26 cellular contexts compared by ENCODE assay signal in genomic region chrX:40074080-40074958, GRCh38.
"Had no signal": no experiment of that assay in that cellular context is flagged by ENCODE, and none has a peak within 500 bp of the region (broad histone marks: within the 10 kb centered on the region; RNA-seq: fewer than 3 reads in every experiment).

No MANE protein-coding gene starts in this region.

- H3K27me3 ChIP-seq: adrenal gland, SJCRH30 had no signal

- H3K36me3 ChIP-seq: breast epithelium had no signal

- H3K4me1 ChIP-seq: adrenal gland, breast epithelium, SJCRH30 had no signal

- ATAC-seq: activated CD8-positive, alpha-beta T cell treated with anti-CD3 and anti-CD28 coated beads for 36 hours; activated T-cell treated with anti-CD3 and anti-CD28 coated beads, Interleukin-2, amount 50 U/mL, for 72 hours; Panc1 had no signal

- H3K9ac ChIP-seq: KMS-11, SK-N-SH had no signal

- H3K9me3 Mint-ChIP-seq: activated B cell treated with CpG ODN at 0.5 μM for 24 hours; activated CD4-positive, alpha-beta T cell treated with anti-CD3 and anti-CD28 coated beads, Interleukin-2, amount 10 ng/mL, durations not matched to agents 7 days and 5 days; activated CD8-positive, alpha-beta T cell treated with anti-CD3 and anti-CD28 coated beads for 36 hours; activated naive CD8-positive, alpha-beta T cell treated with anti-CD3 and anti-CD28 coated beads, Interleukin-2, amount 10 ng/mL, durations not matched to agents 7 days and 5 days; activated T-cell treated with anti-CD3 and anti-CD28 coated beads, Interleukin-2, amount 50 U/mL, for 72 hours had no signal

- DNase-seq: activated B cell treated with CpG ODN at 0.5 μM for 24 hours; activated CD4-positive, alpha-beta T cell treated with anti-CD3 and anti-CD28 coated beads, Interleukin-2, amount 10 ng/mL, durations not matched to agents 7 days and 5 days; activated CD8-positive, alpha-beta memory T cell treated with anti-CD3 and anti-CD28 coated beads, Interleukin-2, amount 50 U/mL, for 4 hours; activated CD8-positive, alpha-beta T cell treated with anti-CD3 and anti-CD28 coated beads for 36 hours; activated naive CD4-positive, alpha-beta T cell treated with anti-CD3 and anti-CD28 coated beads, Interleukin-2, amount 50 U/mL, for 16 hours; activated naive CD8-positive, alpha-beta T cell treated with anti-CD3 and anti-CD28 coated beads, Interleukin-2, amount 10 ng/mL, durations not matched to agents 7 days and 5 days; activated T-cell treated with anti-CD3 and anti-CD28 coated beads, Interleukin-2, amount 50 U/mL, for 72 hours; adrenal gland; anterior cingulate cortex; NCI-H1105; NCI-H1436; NCI-H1694 treated with DMSO at 0.1 percent for 48 hours; NCI-H2029 treated with DMSO at 0.1 percent for 48 hours; NCI-H345; NCI-H510A; NCI-H526 treated with DMSO at 0.1 percent for 48 hours; NCI-H82; Right ventricle myocardium superior; SJCRH30; SK-N-SH; T-helper 1 cell; T-helper 9 cell had no signal

- H3K27me3 Mint-ChIP-seq: activated B cell treated with CpG ODN at 0.5 μM for 24 hours; activated CD4-positive, alpha-beta T cell treated with anti-CD3 and anti-CD28 coated beads, Interleukin-2, amount 10 ng/mL, durations not matched to agents 7 days and 5 days; activated CD8-positive, alpha-beta T cell treated with anti-CD3 and anti-CD28 coated beads for 36 hours; activated naive CD8-positive, alpha-beta T cell treated with anti-CD3 and anti-CD28 coated beads, Interleukin-2, amount 10 ng/mL, durations not matched to agents 7 days and 5 days had no signal

- H3K4me3 ChIP-seq: adrenal gland, breast epithelium, SJCRH30 had no signal

- H3K27ac ChIP-seq: adrenal gland, breast epithelium, KMS-11, RWPE1, SJCRH30 had no signal

- H3K27ac Mint-ChIP-seq: activated B cell treated with CpG ODN at 0.5 μM for 24 hours; activated CD4-positive, alpha-beta T cell treated with anti-CD3 and anti-CD28 coated beads, Interleukin-2, amount 10 ng/mL, durations not matched to agents 7 days and 5 days; activated CD8-positive, alpha-beta T cell treated with anti-CD3 and anti-CD28 coated beads for 36 hours; activated naive CD8-positive, alpha-beta T cell treated with anti-CD3 and anti-CD28 coated beads, Interleukin-2, amount 10 ng/mL, durations not matched to agents 7 days and 5 days; activated T-cell treated with anti-CD3 and anti-CD28 coated beads, Interleukin-2, amount 50 U/mL, for 72 hours had no signal

- H3K9me3 ChIP-seq: adrenal gland, breast epithelium, SJCRH30, SK-N-SH had no signal

- H3K4me3 Mint-ChIP-seq: activated B cell treated with CpG ODN at 0.5 μM for 24 hours; activated CD4-positive, alpha-beta T cell treated with anti-CD3 and anti-CD28 coated beads, Interleukin-2, amount 10 ng/mL, durations not matched to agents 7 days and 5 days; activated CD8-positive, alpha-beta T cell treated with anti-CD3 and anti-CD28 coated beads for 36 hours; activated naive CD8-positive, alpha-beta T cell treated with anti-CD3 and anti-CD28 coated beads, Interleukin-2, amount 10 ng/mL, durations not matched to agents 7 days and 5 days; activated T-cell treated with anti-CD3 and anti-CD28 coated beads, Interleukin-2, amount 50 U/mL, for 72 hours had no signal
